Comparison of ENCODE assay signal across 1 cellular context in genomic region chr7:142804715-142805114, GRCh38.
TF ChIP-seq lines count a peak whose summit lies in the region.

No MANE protein-coding gene starts in this region.

TF ChIP-seq in GM12878, 131 proteins besides CTCF, POLR2A, EP300 and RAD21 (continues in another document):
- TF ChIP-seq BCL3 (IDR thresholded peaks at IDR 0.05; ENCODE audit: borderline replicate concordance, insufficient read depth, low read depth, low read length, poor library complexity, severe bottlenecking) (no peak), DPF2 (IDR thresholded peaks at IDR 0.05) (peak; percentile 45; the same call in 1 of the 2 replicates), NFIC (IDR thresholded peaks at IDR 0.05; ENCODE audit: low read depth, low read length) (peak; percentile 41; the same call in 1 of the 2 replicates), NBN (IDR thresholded peaks at IDR 0.05) (peak; percentile 90), TBL1XR1 (IDR thresholded peaks at IDR 0.05; ENCODE audit: low read depth, low read length) (no peak), CBFB (IDR thresholded peaks at IDR 0.05; ENCODE audit: low read depth) (0 out of 2 replicates have a peak, but pooled peaks have one; percentile 28), RELB (IDR thresholded peaks at IDR 0.05; ENCODE audit: low read depth) (peak; percentile 48), RUNX3 (IDR thresholded peaks at IDR 0.05; ENCODE audit: low read length) (peak; percentile 79), CUX1 (IDR thresholded peaks at IDR 0.05; ENCODE audit: insufficient replicate concordance, low read depth, low read length) (peak; percentile 48), FOS (IDR thresholded peaks at IDR 0.05; ENCODE audit: borderline replicate concordance, extremely low read depth, insufficient read length) (no peak), LARP7 (IDR thresholded peaks at IDR 0.05) (no peak), SP1 (IDR thresholded peaks at IDR 0.05; ENCODE audit: low read depth, low read length) (no peak), ASH2L (IDR thresholded peaks at IDR 0.05; ENCODE audit: borderline replicate concordance, low read depth) (no peak), BCLAF1 (IDR thresholded peaks at IDR 0.05) (no peak), BACH1 (IDR thresholded peaks at IDR 0.05; ENCODE audit: borderline replicate concordance) (0 out of 2 replicates have a peak, but pooled peaks have one; percentile 8), WRNIP1 (IDR thresholded peaks at IDR 0.05; ENCODE audit: borderline replicate concordance, low read depth, low read length) (no peak), TARDBP (IDR thresholded peaks at IDR 0.05; ENCODE audit: borderline replicate concordance) (no peak), MTA3 (IDR thresholded peaks at IDR 0.05; ENCODE audit: borderline replicate concordance, low read length) (peak; percentile 78; the same call in 1 of the 2 replicates), SIX5 (IDR thresholded peaks at IDR 0.05; ENCODE audit: low read depth, low read length, severe bottlenecking) (no peak), MLLT1 (IDR thresholded peaks at IDR 0.05) (peak; percentile 68), MEF2A (IDR thresholded peaks at IDR 0.05; ENCODE audit: insufficient read depth, low read depth, low read length) (no peak), ELK1 (IDR thresholded peaks at IDR 0.05; ENCODE audit: low read depth, low read length) (no peak), IKZF1 (conservative IDR thresholded peaks at IDR 0.05) (peak; percentile 87), RBBP5 (conservative IDR thresholded peaks at IDR 0.05) (no peak), TCF12 (IDR thresholded peaks at IDR 0.05; ENCODE audit: low read depth, low read length) (peak; percentile 82), ZNF24 (IDR thresholded peaks at IDR 0.05) (no peak), CBX5 (IDR thresholded peaks at IDR 0.05; ENCODE audit: low read depth) (peak; percentile 46; the same call in 1 of the 2 replicates), IRF4 (IDR thresholded peaks at IDR 0.05; ENCODE audit: low read depth, low read length) (no peak), STAT1 (conservative IDR thresholded peaks at IDR 0.05) (no peak), ATF2 (IDR thresholded peaks at IDR 0.05; ENCODE audit: low read length) (0 out of 2 replicates have a peak, but pooled peaks have one; percentile 11), BMI1 (IDR thresholded peaks at IDR 0.05; ENCODE audit: borderline replicate concordance) (no peak), EED (IDR thresholded peaks at IDR 0.05; ENCODE audit: low read depth) (0 out of 2 replicates have a peak, but pooled peaks have one; percentile 44), ATF7 (IDR thresholded peaks at IDR 0.05; ENCODE audit: low read depth) (no peak), NR2F1 (conservative IDR thresholded peaks at IDR 0.05) (peak; percentile 66), ZBTB33 (IDR thresholded peaks at IDR 0.05) (no peak), RELA (IDR thresholded peaks at IDR 0.05; ENCODE audit: borderline replicate concordance, partially characterized antibody) (no peak), POLR2AphosphoS2 (IDR thresholded peaks at IDR 0.05; ENCODE audit: low read depth, low read length) (0 out of 2 replicates have a peak, but pooled peaks have one; percentile 27), ATF3 (IDR thresholded peaks at IDR 0.05; ENCODE audit: borderline replicate concordance, extremely low read depth, low read depth, low read length) (no peak)
